In the genomic region with DNA sequence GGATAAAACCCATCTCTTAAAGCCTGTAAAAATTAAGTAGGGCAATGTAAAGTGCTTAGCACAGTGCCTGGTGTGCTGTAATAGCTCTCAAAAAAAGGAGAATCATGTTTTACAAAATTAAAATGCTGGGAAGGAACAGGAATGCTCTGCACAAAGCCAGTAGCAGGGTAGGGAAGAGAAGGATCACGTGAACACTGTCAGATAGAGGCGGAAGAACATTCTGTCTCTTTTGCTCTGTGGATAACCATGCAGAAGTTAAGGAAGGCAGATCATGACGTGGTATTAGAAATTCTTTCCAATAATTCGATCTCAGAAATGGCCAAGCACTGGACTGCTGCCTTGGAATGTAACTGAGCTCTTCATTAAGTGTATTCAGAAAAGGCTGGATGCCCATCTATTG, we compare ENCODE assay signal across 21 cellular contexts.
"Had no signal": no experiment of that assay in that cellular context is flagged by ENCODE, and none has a peak within 500 bp of the region (broad histone marks: within the 10 kb centered on the region; RNA-seq: fewer than 3 reads in every experiment).

No MANE protein-coding gene starts in this region.

- DNase-seq: cortex of kidney; dorsolateral prefrontal cortex; effector memory CD4-positive, alpha-beta T cell; gastrocnemius medialis; hippocampal formation; left colon; mammary epithelial cell; naive thymus-derived CD4-positive, alpha-beta T cell; nephron progenitor cell; retina; small intestine; stimulated activated CD4-positive, alpha-beta T cell treated with anti-CD3 and anti-CD28 coated beads, Interleukin-12 subunit alpha, Interleukin-12 subunit beta, amount 100 ng/mL, for 4 hours; stimulated activated naive CD4-positive, alpha-beta T cell; stomach; thyroid gland; upper lobe of left lung; uterus had no signal

- H3K27me3 ChIP-seq: dorsolateral prefrontal cortex, gastrocnemius medialis, stomach, thyroid gland, upper lobe of left lung, uterus had no signal

- H3K9me3 ChIP-seq: gastrocnemius medialis, prostate gland, stomach, thyroid gland, upper lobe of left lung, uterus had no signal

- FAIRE-seq: endometrium, small intestine had no signal

- H3K4me3 ChIP-seq: dorsolateral prefrontal cortex, gastrocnemius medialis, prostate gland, stomach, thyroid gland, upper lobe of left lung, uterus had no signal

- H3K4me1 ChIP-seq: parathyroid adenoma, prostate gland, thyroid gland, upper lobe of left lung, uterus had no signal

- ATAC-seq: esophagus mucosa; gastrocnemius medialis; left colon; naive thymus-derived CD4-positive, alpha-beta T cell had no signal

- H3K9ac ChIP-seq: parathyroid adenoma had no signal

- H3K27ac ChIP-seq: gastrocnemius medialis, parathyroid adenoma, prostate gland, upper lobe of left lung, uterus had no signal

- H3K36me3 ChIP-seq: gastrocnemius medialis, prostate gland, upper lobe of left lung, uterus had no signal
